In the genomic region with DNA sequence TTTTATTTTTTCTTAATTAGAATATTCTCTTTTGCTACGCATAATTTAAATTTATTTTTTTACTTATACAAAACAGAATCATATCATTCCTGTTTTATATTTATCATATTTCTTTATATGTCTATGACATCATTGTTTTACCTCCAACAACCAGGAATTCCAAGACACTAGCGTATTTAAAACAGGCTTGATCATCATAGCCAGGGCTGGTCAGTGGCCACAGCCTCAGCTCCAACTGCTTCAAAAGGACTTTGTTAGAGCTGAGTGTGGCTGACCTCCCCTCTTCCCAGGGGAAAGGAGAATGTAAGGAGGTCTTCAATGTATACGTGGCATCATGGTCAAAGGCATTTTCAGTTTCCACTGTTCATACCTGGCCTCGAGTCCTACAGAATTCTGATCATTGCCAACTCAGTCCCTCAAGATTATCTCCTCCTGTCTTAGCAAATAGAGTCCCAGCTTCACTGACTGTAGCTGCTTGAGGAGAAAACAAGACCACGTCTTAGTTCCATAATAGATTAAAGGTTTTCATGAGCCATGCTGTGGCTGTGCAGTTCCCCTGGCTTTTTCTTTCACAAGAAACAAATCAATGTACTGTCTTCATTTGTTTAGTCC, we compare ENCODE assay signal across 1 cellular context.
TF ChIP-seq lines count a peak whose summit lies in the region.

No MANE protein-coding gene starts in this region.

TF ChIP-seq in GM23338, 12 proteins besides CTCF, POLR2A, EP300 and RAD21 (continued from another document):
- TF ChIP-seq, protein P1, sequence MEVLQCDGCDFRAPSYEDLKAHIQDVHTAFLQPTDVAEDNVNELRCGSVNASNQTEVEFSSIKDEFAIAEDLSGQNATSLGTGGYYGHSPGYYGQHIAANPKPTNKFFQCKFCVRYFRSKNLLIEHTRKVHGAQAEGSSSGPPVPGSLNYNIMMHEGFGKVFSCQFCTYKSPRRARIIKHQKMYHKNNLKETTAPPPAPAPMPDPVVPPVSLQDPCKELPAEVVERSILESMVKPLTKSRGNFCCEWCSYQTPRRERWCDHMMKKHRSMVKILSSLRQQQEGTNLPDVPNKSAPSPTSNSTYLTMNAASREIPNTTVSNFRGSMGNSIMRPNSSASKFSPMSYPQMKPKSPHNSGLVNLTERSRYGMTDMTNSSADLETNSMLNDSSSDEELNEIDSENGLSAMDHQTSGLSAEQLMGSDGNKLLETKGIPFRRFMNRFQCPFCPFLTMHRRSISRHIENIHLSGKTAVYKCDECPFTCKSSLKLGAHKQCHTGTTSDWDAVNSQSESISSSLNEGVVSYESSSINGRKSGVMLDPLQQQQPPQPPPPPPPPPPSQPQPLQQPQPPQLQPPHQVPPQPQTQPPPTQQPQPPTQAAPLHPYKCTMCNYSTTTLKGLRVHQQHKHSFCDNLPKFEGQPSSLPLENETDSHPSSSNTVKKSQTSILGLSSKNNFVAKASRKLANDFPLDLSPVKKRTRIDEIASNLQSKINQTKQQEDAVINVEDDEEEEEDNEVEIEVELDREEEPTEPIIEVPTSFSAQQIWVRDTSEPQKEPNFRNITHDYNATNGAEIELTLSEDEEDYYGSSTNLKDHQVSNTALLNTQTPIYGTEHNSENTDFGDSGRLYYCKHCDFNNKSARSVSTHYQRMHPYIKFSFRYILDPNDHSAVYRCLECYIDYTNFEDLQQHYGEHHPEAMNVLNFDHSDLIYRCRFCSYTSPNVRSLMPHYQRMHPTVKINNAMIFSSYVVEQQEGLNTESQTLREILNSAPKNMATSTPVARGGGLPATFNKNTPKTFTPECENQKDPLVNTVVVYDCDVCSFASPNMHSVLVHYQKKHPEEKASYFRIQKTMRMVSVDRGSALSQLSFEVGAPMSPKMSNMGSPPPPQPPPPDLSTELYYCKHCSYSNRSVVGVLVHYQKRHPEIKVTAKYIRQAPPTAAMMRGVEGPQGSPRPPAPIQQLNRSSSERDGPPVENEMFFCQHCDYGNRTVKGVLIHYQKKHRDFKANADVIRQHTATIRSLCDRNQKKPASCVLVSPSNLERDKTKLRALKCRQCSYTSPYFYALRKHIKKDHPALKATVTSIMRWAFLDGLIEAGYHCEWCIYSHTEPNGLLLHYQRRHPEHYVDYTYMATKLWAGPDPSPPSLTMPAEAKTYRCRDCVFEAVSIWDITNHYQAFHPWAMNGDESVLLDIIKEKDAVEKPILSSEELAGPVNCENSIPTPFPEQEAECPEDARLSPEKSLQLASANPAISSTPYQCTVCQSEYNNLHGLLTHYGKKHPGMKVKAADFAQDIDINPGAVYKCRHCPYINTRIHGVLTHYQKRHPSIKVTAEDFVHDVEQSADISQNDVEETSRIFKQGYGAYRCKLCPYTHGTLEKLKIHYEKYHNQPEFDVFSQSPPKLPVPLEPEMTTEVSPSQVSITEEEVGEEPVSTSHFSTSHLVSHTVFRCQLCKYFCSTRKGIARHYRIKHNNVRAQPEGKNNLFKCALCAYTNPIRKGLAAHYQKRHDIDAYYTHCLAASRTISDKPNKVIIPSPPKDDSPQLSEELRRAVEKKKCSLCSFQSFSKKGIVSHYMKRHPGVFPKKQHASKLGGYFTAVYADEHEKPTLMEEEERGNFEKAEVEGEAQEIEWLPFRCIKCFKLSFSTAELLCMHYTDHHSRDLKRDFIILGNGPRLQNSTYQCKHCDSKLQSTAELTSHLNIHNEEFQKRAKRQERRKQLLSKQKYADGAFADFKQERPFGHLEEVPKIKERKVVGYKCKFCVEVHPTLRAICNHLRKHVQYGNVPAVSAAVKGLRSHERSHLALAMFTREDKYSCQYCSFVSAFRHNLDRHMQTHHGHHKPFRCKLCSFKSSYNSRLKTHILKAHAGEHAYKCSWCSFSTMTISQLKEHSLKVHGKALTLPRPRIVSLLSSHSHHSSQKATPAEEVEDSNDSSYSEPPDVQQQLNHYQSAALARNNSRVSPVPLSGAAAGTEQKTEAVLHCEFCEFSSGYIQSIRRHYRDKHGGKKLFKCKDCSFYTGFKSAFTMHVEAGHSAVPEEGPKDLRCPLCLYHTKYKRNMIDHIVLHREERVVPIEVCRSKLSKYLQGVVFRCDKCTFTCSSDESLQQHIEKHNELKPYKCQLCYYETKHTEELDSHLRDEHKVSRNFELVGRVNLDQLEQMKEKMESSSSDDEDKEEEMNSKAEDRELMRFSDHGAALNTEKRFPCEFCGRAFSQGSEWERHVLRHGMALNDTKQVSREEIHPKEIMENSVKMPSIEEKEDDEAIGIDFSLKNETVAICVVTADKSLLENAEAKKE (CRISPR knock-in tag; IDR thresholded peaks at IDR 0.05) = no peak
- TF ChIP-seq JUNB (IDR thresholded peaks at IDR 0.05; ENCODE audit: unreplicated experiment) = no peak
- no peak for TF ChIP-seq EZH2phosphoT487 (IDR thresholded peaks at IDR 0.05; ENCODE audit: unreplicated experiment)
- TF ChIP-seq STAT1 (IDR thresholded peaks at IDR 0.05; ENCODE audit: unreplicated experiment) = no peak
- no peak for TF ChIP-seq POLR2AphosphoS5 (IDR thresholded peaks at IDR 0.05; ENCODE audit: low read depth)
- no peak for TF ChIP-seq NANOG (IDR thresholded peaks at IDR 0.05; ENCODE audit: borderline replicate concordance)
- no peak for TF ChIP-seq ZNF114 (CRISPR knock-in tag; IDR thresholded peaks at IDR 0.05)
- TF ChIP-seq, protein P2, sequence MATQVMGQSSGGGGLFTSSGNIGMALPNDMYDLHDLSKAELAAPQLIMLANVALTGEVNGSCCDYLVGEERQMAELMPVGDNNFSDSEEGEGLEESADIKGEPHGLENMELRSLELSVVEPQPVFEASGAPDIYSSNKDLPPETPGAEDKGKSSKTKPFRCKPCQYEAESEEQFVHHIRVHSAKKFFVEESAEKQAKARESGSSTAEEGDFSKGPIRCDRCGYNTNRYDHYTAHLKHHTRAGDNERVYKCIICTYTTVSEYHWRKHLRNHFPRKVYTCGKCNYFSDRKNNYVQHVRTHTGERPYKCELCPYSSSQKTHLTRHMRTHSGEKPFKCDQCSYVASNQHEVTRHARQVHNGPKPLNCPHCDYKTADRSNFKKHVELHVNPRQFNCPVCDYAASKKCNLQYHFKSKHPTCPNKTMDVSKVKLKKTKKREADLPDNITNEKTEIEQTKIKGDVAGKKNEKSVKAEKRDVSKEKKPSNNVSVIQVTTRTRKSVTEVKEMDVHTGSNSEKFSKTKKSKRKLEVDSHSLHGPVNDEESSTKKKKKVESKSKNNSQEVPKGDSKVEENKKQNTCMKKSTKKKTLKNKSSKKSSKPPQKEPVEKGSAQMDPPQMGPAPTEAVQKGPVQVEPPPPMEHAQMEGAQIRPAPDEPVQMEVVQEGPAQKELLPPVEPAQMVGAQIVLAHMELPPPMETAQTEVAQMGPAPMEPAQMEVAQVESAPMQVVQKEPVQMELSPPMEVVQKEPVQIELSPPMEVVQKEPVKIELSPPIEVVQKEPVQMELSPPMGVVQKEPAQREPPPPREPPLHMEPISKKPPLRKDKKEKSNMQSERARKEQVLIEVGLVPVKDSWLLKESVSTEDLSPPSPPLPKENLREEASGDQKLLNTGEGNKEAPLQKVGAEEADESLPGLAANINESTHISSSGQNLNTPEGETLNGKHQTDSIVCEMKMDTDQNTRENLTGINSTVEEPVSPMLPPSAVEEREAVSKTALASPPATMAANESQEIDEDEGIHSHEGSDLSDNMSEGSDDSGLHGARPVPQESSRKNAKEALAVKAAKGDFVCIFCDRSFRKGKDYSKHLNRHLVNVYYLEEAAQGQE (IDR thresholded peaks at IDR 0.05; ENCODE audit: unreplicated experiment) = no peak
- TF ChIP-seq, protein P3, sequence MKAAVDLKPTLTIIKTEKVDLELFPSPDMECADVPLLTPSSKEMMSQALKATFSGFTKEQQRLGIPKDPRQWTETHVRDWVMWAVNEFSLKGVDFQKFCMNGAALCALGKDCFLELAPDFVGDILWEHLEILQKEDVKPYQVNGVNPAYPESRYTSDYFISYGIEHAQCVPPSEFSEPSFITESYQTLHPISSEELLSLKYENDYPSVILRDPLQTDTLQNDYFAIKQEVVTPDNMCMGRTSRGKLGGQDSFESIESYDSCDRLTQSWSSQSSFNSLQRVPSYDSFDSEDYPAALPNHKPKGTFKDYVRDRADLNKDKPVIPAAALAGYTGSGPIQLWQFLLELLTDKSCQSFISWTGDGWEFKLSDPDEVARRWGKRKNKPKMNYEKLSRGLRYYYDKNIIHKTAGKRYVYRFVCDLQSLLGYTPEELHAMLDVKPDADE (IDR thresholded peaks at IDR 0.05) = no peak
- no peak for TF ChIP-seq ZNF331 (CRISPR knock-in tag; IDR thresholded peaks at IDR 0.05; ENCODE audit: low read depth)
- no peak for TF ChIP-seq EZH2 (IDR thresholded peaks at IDR 0.05; ENCODE audit: low read depth, unreplicated experiment)
TF ChIP-seq in GM23338: peak in this region for 0.
